ENCODE assay signal across 30 cellular contexts in genomic region chr2:237444026-237444425, GRCh38. TPM values are rescaled to one million over a fixed set of nuclear protein-coding genes. Genes with fewer than 3 reads are reported as not detected.
"Had no signal": no experiment of that assay in that cellular context is flagged by ENCODE, and none has a peak within 500 bp of the region (broad histone marks: within the 10 kb centered on the region; RNA-seq: fewer than 3 reads in every experiment).

No MANE protein-coding gene starts in this region.

- H3K36me3 Mint-ChIP-seq: natural killer cell had no signal

- H3K9me3 ChIP-seq: ascending aorta, left lung, neutrophil, pancreas, psoas muscle, stomach, suprapubic skin, tibial nerve had no signal

- H3K27ac Mint-ChIP-seq: activated B cell treated with CpG ODN at 0.5 μM for 24 hours; activated naive CD4-positive, alpha-beta T cell treated with anti-CD3 and anti-CD28 coated beads for 36 hours; activated T-cell treated with anti-CD3 and anti-CD28 coated beads, Interleukin-2, amount 50 U/mL, for 72 hours; natural killer cell had no signal

- H3K27me3 ChIP-seq: ascending aorta, brain microvascular endothelial cell, left lung, pancreas, right atrium auricular region, suprapubic skin, tibial nerve had no signal

- H3K9me3 Mint-ChIP-seq: natural killer cell had no signal

- H3K27ac ChIP-seq: ascending aorta, brain microvascular endothelial cell, left lung, neutrophil, pancreas, psoas muscle, right atrium auricular region, stomach, suprapubic skin, tibial nerve had no signal

- H3K4me1 ChIP-seq: pancreas had no signal

- H3K36me3 ChIP-seq: ascending aorta, brain microvascular endothelial cell, left lung, neutrophil, pancreas, right atrium auricular region, stomach, suprapubic skin, tibial nerve had no signal

- DNase-seq: activated B cell treated with CpG ODN at 0.5 μM for 24 hours; activated CD4-positive, alpha-beta T cell treated with anti-CD3 and anti-CD28 coated beads for 4 hours; activated CD8-positive, alpha-beta memory T cell treated with anti-CD3 and anti-CD28 coated beads, Interleukin-2, amount 50 U/mL, for 4 hours; activated effector memory CD4-positive, alpha-beta T cell treated with Interleukin-2 at 50 U/mL for 16 hours; activated naive CD4-positive, alpha-beta T cell treated with anti-CD3 and anti-CD28 coated beads for 36 hours; activated T-cell treated with anti-CD3 and anti-CD28 coated beads, Interleukin-2, amount 50 U/mL, for 72 hours; brain microvascular endothelial cell; caudate nucleus; dermis blood vessel endothelial cell; effector CD8-positive, alpha-beta T cell; hippocampal formation; kidney glomerular epithelial cell; left lung; midbrain; natural killer cell; pancreas; psoas muscle; stimulated activated CD4-positive, alpha-beta T cell treated with anti-CD3 and anti-CD28 coated beads, Interleukin-12 subunit alpha, Interleukin-12 subunit beta, amount 100 ng/mL, for 4 hours; stimulated activated CD4-positive, alpha-beta T cell treated with anti-CD3 and anti-CD28 coated beads, Interleukin-4, amount 100 ng/mL, for 4 hours; stomach; T-helper 9 cell had no signal

- H3K4me1 Mint-ChIP-seq: activated B cell treated with CpG ODN at 0.5 μM for 24 hours, natural killer cell had no signal

- FAIRE-seq: endothelial cell of umbilical vein, frontal cortex, pancreas had no signal

- ATAC-seq: activated T-cell treated with anti-CD3 and anti-CD28 coated beads, Interleukin-2, amount 50 U/mL, for 72 hours; esophagus mucosa; left lung; natural killer cell; pancreas; psoas muscle; SK-N-SH treated with all-trans-retinoic acid at 6 μM for 48 hours had no signal

- H3K4me3 ChIP-seq: ascending aorta, left lung, pancreas, psoas muscle, right atrium auricular region, stomach, suprapubic skin, tibial nerve had no signal

- H3K4me3 Mint-ChIP-seq: activated B cell treated with CpG ODN at 0.5 μM for 24 hours; activated naive CD4-positive, alpha-beta T cell treated with anti-CD3 and anti-CD28 coated beads for 36 hours; activated T-cell treated with anti-CD3 and anti-CD28 coated beads, Interleukin-2, amount 50 U/mL, for 72 hours; natural killer cell had no signal

RNA-seq across cellular contexts. Expression of gene COL6A3, which starts 30.1 kb away (rescaled TPM):
- total RNA-seq: endothelial cell of umbilical vein had no signal

RNA-seq across cellular contexts. Expression of gene MLPH, which starts 43.0 kb away (rescaled TPM):
- total RNA-seq: activated B cell treated with CpG ODN at 0.5 μM for 24 hours; activated naive CD4-positive, alpha-beta T cell treated with anti-CD3 and anti-CD28 coated beads for 36 hours; endothelial cell of umbilical vein; natural killer cell had no signal
- polyA plus RNA-seq: endothelial cell of umbilical vein had no signal
